1 cellular context compared by ENCODE assay signal in genomic region chr4:123505077-123505456, GRCh38.
TF ChIP-seq lines count a peak whose summit lies in the region.

No MANE protein-coding gene starts in this region.

TF ChIP-seq in GM23338, 12 proteins besides CTCF, POLR2A, EP300 and RAD21:
- no peak for TF ChIP-seq ZNF462 (CRISPR knock-in tag; IDR thresholded peaks at IDR 0.05)
- TF ChIP-seq EZH2 (IDR thresholded peaks at IDR 0.05; ENCODE audit: low read depth, unreplicated experiment), result no peak
- TF ChIP-seq ZNF331 (CRISPR knock-in tag; IDR thresholded peaks at IDR 0.05; ENCODE audit: low read depth), result no peak
- no peak for TF ChIP-seq JUNB (IDR thresholded peaks at IDR 0.05; ENCODE audit: unreplicated experiment)
- no peak for TF ChIP-seq STAT1 (IDR thresholded peaks at IDR 0.05; ENCODE audit: unreplicated experiment)
- TF ChIP-seq POLR2AphosphoS5 (IDR thresholded peaks at IDR 0.05; ENCODE audit: low read depth), result no peak
- TF ChIP-seq CREB1 (CRISPR knock-in tag; IDR thresholded peaks at IDR 0.05; ENCODE audit: low read depth), result no peak
- TF ChIP-seq ETS1 (IDR thresholded peaks at IDR 0.05), result no peak
- TF ChIP-seq REST (IDR thresholded peaks at IDR 0.05; ENCODE audit: unreplicated experiment), result no peak
- no peak for TF ChIP-seq NANOG (IDR thresholded peaks at IDR 0.05; ENCODE audit: borderline replicate concordance)
- no peak for TF ChIP-seq EZH2phosphoT487 (IDR thresholded peaks at IDR 0.05; ENCODE audit: unreplicated experiment)
- TF ChIP-seq ZNF114 (CRISPR knock-in tag; IDR thresholded peaks at IDR 0.05), result no peak
